Comparison of ENCODE assay signal across 1 cellular context in the genomic region with DNA sequence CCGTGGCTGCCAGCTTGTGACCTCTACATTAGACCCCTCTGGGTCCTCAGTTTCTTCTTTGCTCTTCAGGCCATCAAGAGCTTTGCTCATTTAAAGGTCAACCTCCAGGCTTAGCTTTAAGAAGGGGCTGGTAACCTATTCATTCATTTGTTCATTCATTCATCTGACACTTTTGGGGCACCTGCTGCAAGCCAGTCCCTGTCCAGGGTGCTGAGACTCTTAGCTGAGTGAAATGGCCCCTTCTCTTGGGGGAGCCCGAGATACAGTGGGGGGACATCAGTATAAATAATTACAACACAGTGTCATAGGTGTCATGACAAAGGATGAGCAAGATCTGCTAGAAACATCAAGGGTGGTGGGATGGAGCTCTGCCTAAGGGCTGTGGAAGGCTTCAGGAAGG.
TF ChIP-seq lines count a peak whose summit lies in the region.

No MANE protein-coding gene starts in this region.

TF ChIP-seq in HepG2, 621 proteins besides CTCF, POLR2A, EP300 and RAD21:
- TF ChIP-seq MIER2 (CRISPR knock-in tag; IDR thresholded peaks at IDR 0.05) = peak; percentile 89
- TF ChIP-seq, protein P1, sequence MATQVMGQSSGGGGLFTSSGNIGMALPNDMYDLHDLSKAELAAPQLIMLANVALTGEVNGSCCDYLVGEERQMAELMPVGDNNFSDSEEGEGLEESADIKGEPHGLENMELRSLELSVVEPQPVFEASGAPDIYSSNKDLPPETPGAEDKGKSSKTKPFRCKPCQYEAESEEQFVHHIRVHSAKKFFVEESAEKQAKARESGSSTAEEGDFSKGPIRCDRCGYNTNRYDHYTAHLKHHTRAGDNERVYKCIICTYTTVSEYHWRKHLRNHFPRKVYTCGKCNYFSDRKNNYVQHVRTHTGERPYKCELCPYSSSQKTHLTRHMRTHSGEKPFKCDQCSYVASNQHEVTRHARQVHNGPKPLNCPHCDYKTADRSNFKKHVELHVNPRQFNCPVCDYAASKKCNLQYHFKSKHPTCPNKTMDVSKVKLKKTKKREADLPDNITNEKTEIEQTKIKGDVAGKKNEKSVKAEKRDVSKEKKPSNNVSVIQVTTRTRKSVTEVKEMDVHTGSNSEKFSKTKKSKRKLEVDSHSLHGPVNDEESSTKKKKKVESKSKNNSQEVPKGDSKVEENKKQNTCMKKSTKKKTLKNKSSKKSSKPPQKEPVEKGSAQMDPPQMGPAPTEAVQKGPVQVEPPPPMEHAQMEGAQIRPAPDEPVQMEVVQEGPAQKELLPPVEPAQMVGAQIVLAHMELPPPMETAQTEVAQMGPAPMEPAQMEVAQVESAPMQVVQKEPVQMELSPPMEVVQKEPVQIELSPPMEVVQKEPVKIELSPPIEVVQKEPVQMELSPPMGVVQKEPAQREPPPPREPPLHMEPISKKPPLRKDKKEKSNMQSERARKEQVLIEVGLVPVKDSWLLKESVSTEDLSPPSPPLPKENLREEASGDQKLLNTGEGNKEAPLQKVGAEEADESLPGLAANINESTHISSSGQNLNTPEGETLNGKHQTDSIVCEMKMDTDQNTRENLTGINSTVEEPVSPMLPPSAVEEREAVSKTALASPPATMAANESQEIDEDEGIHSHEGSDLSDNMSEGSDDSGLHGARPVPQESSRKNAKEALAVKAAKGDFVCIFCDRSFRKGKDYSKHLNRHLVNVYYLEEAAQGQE (IDR thresholded peaks at IDR 0.05; ENCODE audit: borderline replicate concordance in 1 of 2, low read depth in 1 of 2, low read length in 2 of 2) = peak; percentile 44 to 92
- TF ChIP-seq SOX5 (CRISPR knock-in tag; IDR thresholded peaks at IDR 0.05; ENCODE audit: borderline replicate concordance) = no peak
